In genomic region chr18:68962623-68963022, GRCh38 we compare ENCODE assay signal across 17 cellular contexts.
DNase-seq lines count a peak whose midpoint lies in the region; ATAC-seq and TF ChIP-seq lines count a peak whose summit lies in the region.
"Had no signal": no experiment of that assay in that cellular context is flagged by ENCODE, and none has a peak within 500 bp of the region (broad histone marks: within the 10 kb centered on the region; RNA-seq: fewer than 3 reads in every experiment).

No MANE protein-coding gene starts in this region.

- peak; percentile 3 for DNase-seq in HPDE6-E6E7 (ENCODE audit: extremely low spot score)
- DNase-seq in PC-3 = peak; percentile 27
- peak; percentile 58 for DNase-seq in epithelial cell of esophagus (ENCODE audit: low read depth)
- no peak for DNase-seq in effector memory CD8-positive, alpha-beta T cell
- no peak for DNase-seq in brain microvascular endothelial cell
- DNase-seq: ACHN; BE2C; C1 segment of cervical spinal cord; CD4-positive, CD25-positive, alpha-beta regulatory T cell; CD8-positive, alpha-beta memory T cell; COR-L47; DMS 273 treated with DMSO at 0.1 percent for 48 hours; DMS53; DND-41; HCEC 1CT had no signal

- in situ Hi-C loops in brain microvascular endothelial cell (cut with HindIII; ENCODE audit: low pct_ligation_motif_present, low sequenced_read_pairs) = no loop called here

- no peaks in the 10 kb centered on the region for H3K4me1 ChIP-seq in PC-3 (ENCODE audit: insufficient read depth, low read length)
- H3K4me1 ChIP-seq: BE2C had no signal

- POLR2A ChIA-PET in PC-3 (lab: Charles Lee; ENCODE audit: unreplicated experiment) = no interaction called here

- H3K36me3 ChIP-seq in PC-3 (ENCODE audit: low read depth, low read length) = no peaks in the 10 kb centered on the region
- H3K36me3 ChIP-seq in brain microvascular endothelial cell (replicated peaks) = no peaks in the 10 kb centered on the region
- H3K36me3 ChIP-seq: BE2C had no signal

- CTCF ChIA-PET in PC-3 (lab: Charles Lee) = no interaction called here

- no peaks in the 10 kb centered on the region for H4K20me1 ChIP-seq in PC-3 (ENCODE audit: low read length)

- H3K9me3 ChIP-seq in PC-3 (ENCODE audit: low read length) = no peaks in the 10 kb centered on the region
- H3K9me3 ChIP-seq: BE2C had no signal

- H3K27me3 ChIP-seq in PC-3 (ENCODE audit: low read length) = no peaks in the 10 kb centered on the region
- H3K27me3 ChIP-seq in brain microvascular endothelial cell (replicated peaks) = no peaks in the 10 kb centered on the region
- H3K27me3 ChIP-seq: BE2C had no signal

- H3K4me1 Mint-ChIP-seq in effector memory CD8-positive, alpha-beta T cell (ENCODE audit: low read depth in 2 of 2) = no peaks in the 10 kb centered on the region
- H3K4me1 Mint-ChIP-seq: CD4-positive, CD25-positive, alpha-beta regulatory T cell; CD8-positive, alpha-beta memory T cell had no signal

- H3K4me3 ChIP-seq in PC-3 (ENCODE audit: low read length) (no peak overlapping the region), epithelial cell of esophagus (ENCODE audit: low read length) (no peak overlapping the region), brain microvascular endothelial cell (ENCODE audit: low read depth, low read length) (no peak overlapping the region)
- H3K4me3 ChIP-seq: GM23338 had no signal

- H3K4me3 Mint-ChIP-seq in effector memory CD8-positive, alpha-beta T cell = no peak overlapping the region
- H3K4me3 Mint-ChIP-seq: CD4-positive, CD25-positive, alpha-beta regulatory T cell; CD8-positive, alpha-beta memory T cell; GM23338 had no signal

- H3K27ac Mint-ChIP-seq in effector memory CD8-positive, alpha-beta T cell = no peak overlapping the region
- H3K27ac Mint-ChIP-seq: CD4-positive, CD25-positive, alpha-beta regulatory T cell; GM23338 had no signal

- ATAC-seq in PC-3 (peak; percentile 93), GM21447 (IDR thresholded peaks at IDR 0.05; ENCODE audit: unreplicated experiment) (no peak)
- ATAC-seq in effector memory CD8-positive, alpha-beta T cell (replicated peaks) = no peak
- ATAC-seq: GM23338 had no signal

- peaks cover 0 to 2% of the 10 kb centered on the region in 2 donors for H3K9me3 Mint-ChIP-seq in effector memory CD8-positive, alpha-beta T cell
- H3K9me3 Mint-ChIP-seq: GM23338 had no signal

- H3K4me2 ChIP-seq in PC-3 (ENCODE audit: low read length) = no peak overlapping the region
- H3K4me2 ChIP-seq: GM23338 had no signal

- no peak overlapping the region for H3K9ac ChIP-seq in PC-3 (ENCODE audit: low read length)

- no peaks in the 10 kb centered on the region for H3K79me2 ChIP-seq in PC-3 (ENCODE audit: low read length)

- no peaks in the 10 kb centered on the region for H3F3A ChIP-seq in PC-3 (ENCODE audit: low read length, unreplicated experiment)

- no peak overlapping the region for H3K27ac ChIP-seq in PC-3 (ENCODE audit: low read length)
- no peak overlapping the region for H3K27ac ChIP-seq in brain microvascular endothelial cell

- no peaks in the 10 kb centered on the region for H3K36me3 Mint-ChIP-seq in effector memory CD8-positive, alpha-beta T cell (ENCODE audit: insufficient read depth)
- H3K36me3 Mint-ChIP-seq: CD4-positive, CD25-positive, alpha-beta regulatory T cell; CD8-positive, alpha-beta memory T cell had no signal

- TF ChIP-seq CTCF in PC-3 (conservative IDR thresholded peaks at IDR 0.05; ENCODE audit: low read depth, low read length) = no peak
- TF ChIP-seq CTCF in epithelial cell of esophagus (IDR thresholded peaks at IDR 0.05; ENCODE audit: insufficient read depth, low read depth, low read length, missing control alignments) = no peak
- TF ChIP-seq CTCF in brain microvascular endothelial cell (IDR thresholded peaks at IDR 0.05; ENCODE audit: low read depth, low read length, missing control alignments) = no peak

- BruUV-seq in PC-3 (replicated peaks; lab: Mats Ljungman, UMichigan) = no TSS peak

- no peaks in the 10 kb centered on the region; the same call in 1 of the 2 replicates for H3K9me2 ChIP-seq in PC-3 (replicated peaks; ENCODE audit: low read length)

- H2AFZ ChIP-seq in PC-3 (ENCODE audit: low read length) = no peak overlapping the region
- H2AFZ ChIP-seq: GM23338 had no signal

- no peaks in the 10 kb centered on the region for H3K27me3 Mint-ChIP-seq in effector memory CD8-positive, alpha-beta T cell
- H3K27me3 Mint-ChIP-seq: CD4-positive, CD25-positive, alpha-beta regulatory T cell; CD8-positive, alpha-beta memory T cell had no signal

- intact Hi-C loops in PC-3 (cut with micrococcal nuclease) = no loop called here

Comparison
In these comparisons a context has a peak if more than half of its experiments do, and no peak if none do; other contexts are left out.
1. DNase-seq: peak in HPDE6-E6E7 (single experiment), PC-3 (single experiment) and epithelial cell of esophagus (single experiment); none in effector memory CD8-positive, alpha-beta T cell (0 of 3) and brain microvascular endothelial cell (single experiment).